ENCODE assay signal across 20 cellular contexts in the genomic region with DNA sequence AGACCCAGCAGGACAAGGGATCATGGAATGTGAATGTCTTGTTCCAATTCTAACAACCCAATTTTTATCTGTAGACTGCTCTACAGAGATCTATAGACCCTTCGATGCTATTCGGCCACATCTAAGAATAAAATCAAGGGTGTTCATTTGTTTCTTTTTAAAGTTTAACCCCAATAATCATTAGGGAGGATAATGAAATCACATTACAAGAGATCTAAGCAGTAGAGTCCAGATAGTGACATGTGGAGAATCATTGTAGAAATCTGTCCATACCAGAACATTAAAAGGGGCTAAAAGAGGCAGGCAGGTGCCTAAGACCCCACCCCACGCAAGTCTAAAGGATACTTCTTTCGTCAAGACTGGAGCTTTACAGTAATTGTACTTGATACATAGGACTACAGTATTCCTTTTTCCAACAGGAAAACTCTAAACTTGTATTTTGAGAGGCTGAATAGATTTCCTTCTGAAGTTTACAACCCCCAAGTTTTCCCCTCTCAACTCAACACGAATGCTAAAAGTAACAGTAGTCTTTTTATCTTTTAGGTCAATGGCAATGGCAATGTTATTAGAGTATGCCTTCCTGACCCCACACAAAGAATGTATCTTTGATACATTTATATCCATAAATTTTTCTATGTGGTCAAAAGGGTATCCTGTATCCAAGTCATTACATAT.
A peak's percentile ranks its signal among the peaks of the same experiment; 100 is the strongest.
DNase-seq lines count a peak whose midpoint lies in the region; ATAC-seq and TF ChIP-seq lines count a peak whose summit lies in the region.
"Had no signal": no experiment of that assay in that cellular context is flagged by ENCODE, and none has a peak within 500 bp of the region (broad histone marks: within the 10 kb centered on the region; RNA-seq: fewer than 3 reads in every experiment).

No MANE protein-coding gene starts in this region.

- TF ChIP-seq CTCF in GM23338 (conservative IDR thresholded peaks at IDR 0.05; ENCODE audit: low read depth in 2 of 2) = no peak
- no peak for TF ChIP-seq CTCF in ascending aorta (IDR thresholded peaks at IDR 0.05)
- TF ChIP-seq CTCF in lower leg skin (IDR thresholded peaks at IDR 0.05) = no peak

- H2AFZ ChIP-seq in GM23338 = no peak overlapping the region

- H3K27me3 ChIP-seq in GM23338 (ENCODE audit: insufficient read depth) (no peaks in the 10 kb centered on the region), ascending aorta (no peaks in the 10 kb centered on the region)
- H3K27me3 ChIP-seq: adrenal gland; BLaER1 treated with 17β-estradiol and CSF1 and Interleukin-3, amounts not matched to agents 10 nM and 100 nM had no signal

- H3K4me1 Mint-ChIP-seq in GM23338 = peaks cover 87% of the 10 kb centered on the region

- peaks cover 5% of the 10 kb centered on the region for H3K27me3 Mint-ChIP-seq in GM23338 (ENCODE audit: insufficient read depth, low read depth, poor library complexity)

- H3K4me2 ChIP-seq in GM23338 = peak overlapping the region; percentile 20; the same call in 1 of the 2 replicates

- no peaks in the 10 kb centered on the region for H3K36me3 Mint-ChIP-seq in GM23338 (ENCODE audit: low read depth)

- H3K4me1 ChIP-seq in GM23338 (ENCODE audit: insufficient read depth) = peaks cover 81% of the 10 kb centered on the region
- H3K4me1 ChIP-seq in ascending aorta = peaks cover 0 to 14% of the 10 kb centered on the region in 2 donors
- H3K4me1 ChIP-seq in mesodermal cell (ENCODE audit: control insufficient read depth, insufficient read depth, low read length, poor library complexity, severe bottlenecking) = peaks cover 71% of the 10 kb centered on the region

- H3K27ac Mint-ChIP-seq in GM23338 = no peak overlapping the region

- no peaks in the 10 kb centered on the region for H4K20me1 ChIP-seq in GM23338 (replicated peaks; ENCODE audit: insufficient read depth)

- no CpG with 5 or more reads among the region's 5 CpGs for WGBS in mesodermal cell (ENCODE audit: insufficient coverage in 2 of 2), 2 experiments
- WGBS in lower leg skin, 2 donors = 91 to 93% methylated on average over 5 of the region's 5 CpGs

- ATAC-seq in GM23338 (no peak), HG03159 (IDR thresholded peaks at IDR 0.05; ENCODE audit: unreplicated experiment) (no peak)

- H3F3A ChIP-seq in GM23338 (replicated peaks; ENCODE audit: low read depth) = no peaks in the 10 kb centered on the region

- H3K27ac ChIP-seq in GM23338 (ENCODE audit: low read depth) = 0 out of 2 replicates have a peak overlapping the region, but pooled peaks have one; percentile 17
- peak overlapping the region; percentile 49 to 72 for H3K27ac ChIP-seq in ascending aorta
- peak overlapping the region; percentile 13 for H3K27ac ChIP-seq in mesodermal cell (ENCODE audit: low read depth, low read length, severe bottlenecking)
- H3K27ac ChIP-seq in substantia nigra (ENCODE audit: low read depth, low read length, poor library complexity, severe bottlenecking) = peak overlapping the region; percentile 94
- H3K27ac ChIP-seq: BLaER1 treated with 17β-estradiol and CSF1 and Interleukin-3, amounts not matched to agents 10 nM and 100 nM; SK-N-MC had no signal

- H3K4me3 ChIP-seq in GM23338 (no peak overlapping the region), ascending aorta (no peak overlapping the region), mesodermal cell (ENCODE audit: extremely low read depth, insufficient read depth, low read length, poor library complexity, severe bottlenecking) (no peak overlapping the region), lower leg skin (ENCODE audit: low read depth, poor library complexity, severe bottlenecking) (no peak overlapping the region)
- H3K4me3 ChIP-seq: BLaER1 treated with 17β-estradiol and CSF1 and Interleukin-3, amounts not matched to agents 10 nM and 100 nM had no signal

- no peak overlapping the region for H3K4me3 Mint-ChIP-seq in GM23338
- H3K4me3 Mint-ChIP-seq: nephron progenitor cell had no signal

- H3K9me2 ChIP-seq in GM23338 (ENCODE audit: insufficient read depth) = no peaks in the 10 kb centered on the region

- no peaks in the 10 kb centered on the region for H3K9me3 Mint-ChIP-seq in GM23338
- H3K9me3 Mint-ChIP-seq: nephron progenitor cell had no signal

- H3K36me3 ChIP-seq in GM23338 (ENCODE audit: insufficient read depth) = no peaks in the 10 kb centered on the region
- no peaks in the 10 kb centered on the region for H3K36me3 ChIP-seq in ascending aorta
- no peaks in the 10 kb centered on the region for H3K36me3 ChIP-seq in mesodermal cell (ENCODE audit: control insufficient read depth, insufficient read depth, low read length)
- H3K36me3 ChIP-seq: adrenal gland had no signal

- H3K9me3 ChIP-seq in ascending aorta (no peaks in the 10 kb centered on the region), mesodermal cell (ENCODE audit: control insufficient read depth, low read length) (no peaks in the 10 kb centered on the region)
- H3K9me3 ChIP-seq: adrenal gland; BLaER1 treated with 17β-estradiol and CSF1 and Interleukin-3, amounts not matched to agents 10 nM and 100 nM had no signal

- intact Hi-C loops in ascending aorta (cut with DNase I) = loop anchor here (2.0 to 10.0 kb wide), 6 partner anchors 62 to 461 kb away; a partner anchor contains a TSS
- intact Hi-C loops in lower leg skin (cut with DNase I; ENCODE audit: low total_unique reads) = no loop called here

- DNase-seq in GM23338 (ENCODE audit: low spot score) (no peak), ascending aorta (ENCODE audit: low spot score in 2 of 2) (no peak), substantia nigra (lab: John Stamatoyannopoulos, UW) (no peak), lower leg skin (ENCODE audit: low spot score in 2 of 2) (no peak), GDM1 (lab: John Stamatoyannopoulos, UW) (no peak)
- no peak for DNase-seq in effector CD4-positive, alpha-beta T cell
- DNase-seq: activated CD4-positive, alpha-beta T cell treated with anti-CD3 and anti-CD28 coated beads, Interleukin-2, amount 50 U/mL, for 4 hours; adrenal gland; cortex of kidney; DMS53; NCI-H1105; NCI-H345; nephron progenitor cell; OCI-M1; retina; stimulated activated CD4-positive, alpha-beta T cell treated with anti-CD3 and anti-CD28 coated beads, Interleukin-4, amount 100 ng/mL, for 1 hour had no signal

- no peak for TF ChIP-seq POLR2A in lower leg skin (IDR thresholded peaks at IDR 0.05)

- H3K79me2 ChIP-seq in GM23338 (replicated peaks; ENCODE audit: insufficient read depth) = peaks cover 83% of the 10 kb centered on the region

TF ChIP-seq in GM23338, 12 proteins besides CTCF, POLR2A, EP300 and RAD21 (continues in another document):
- TF ChIP-seq, protein P1, sequence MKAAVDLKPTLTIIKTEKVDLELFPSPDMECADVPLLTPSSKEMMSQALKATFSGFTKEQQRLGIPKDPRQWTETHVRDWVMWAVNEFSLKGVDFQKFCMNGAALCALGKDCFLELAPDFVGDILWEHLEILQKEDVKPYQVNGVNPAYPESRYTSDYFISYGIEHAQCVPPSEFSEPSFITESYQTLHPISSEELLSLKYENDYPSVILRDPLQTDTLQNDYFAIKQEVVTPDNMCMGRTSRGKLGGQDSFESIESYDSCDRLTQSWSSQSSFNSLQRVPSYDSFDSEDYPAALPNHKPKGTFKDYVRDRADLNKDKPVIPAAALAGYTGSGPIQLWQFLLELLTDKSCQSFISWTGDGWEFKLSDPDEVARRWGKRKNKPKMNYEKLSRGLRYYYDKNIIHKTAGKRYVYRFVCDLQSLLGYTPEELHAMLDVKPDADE (IDR thresholded peaks at IDR 0.05) = no peak

Comparison
In these comparisons a context has a peak if more than half of its experiments do, and no peak if none do; other contexts are left out.
1. H3K27ac ChIP-seq: peak in every context shown above with its lines; median percentile 94 in substantia nigra; 60 in ascending aorta; 17 in GM23338; 13 in mesodermal cell.